ENCODE assay signal across 8 cellular contexts in genomic region chr7:13991791-13992620, GRCh38. TPM values are rescaled to one million over a fixed set of nuclear protein-coding genes. Genes with fewer than 3 reads are reported as not detected.
DNase-seq lines count a peak whose midpoint lies in the region; ATAC-seq and TF ChIP-seq lines count a peak whose summit lies in the region.

No MANE protein-coding gene starts in this region.

- H3K4me3 Mint-ChIP-seq in type B pancreatic cell = no peak overlapping the region

- peak overlapping the region; percentile 46 for H2AK5ac ChIP-seq in IMR-90 (ENCODE audit: low read depth, low read length)

- no peaks in the 10 kb centered on the region for H3K9me1 ChIP-seq in IMR-90 (ENCODE audit: insufficient read depth, low read length)

- no peaks in the 10 kb centered on the region for H3K79me1 ChIP-seq in IMR-90 (ENCODE audit: low read depth in 1 of 2, low read length in 2 of 2)

- no peaks in the 10 kb centered on the region for H3K9me3 Mint-ChIP-seq in type B pancreatic cell

- H3K4me3 ChIP-seq in AG04449 (ENCODE audit: low read depth, low read length) = peak overlapping the region; percentile 82
- peak overlapping the region; percentile 40 for H3K4me3 ChIP-seq in IMR-90 (ENCODE audit: insufficient read depth, low read depth, low read length)
- no peak overlapping the region for H3K4me3 ChIP-seq in ectodermal cell (ENCODE audit: insufficient read depth, low read depth, low read length)
- H3K4me3 ChIP-seq in mesodermal cell (ENCODE audit: extremely low read depth, insufficient read depth, low read length, poor library complexity, severe bottlenecking) = peak overlapping the region; percentile 31

- no peaks in the 10 kb centered on the region for H4K20me1 ChIP-seq in IMR-90 (ENCODE audit: insufficient read depth, low read length)

- BruUV-seq in IMR-90 (replicated peaks; lab: Mats Ljungman, UMichigan) = TSS peak; percentile 90

- H4K8ac ChIP-seq in IMR-90 (ENCODE audit: low read depth in 2 of 2, low read length in 2 of 2) = peak overlapping the region; percentile 80 to 93

- intact Hi-C loops in IMR-90 (cut with micrococcal nuclease) = loop anchor here (2.0 kb wide), 3 partner anchors 141 to 709 kb away; no protein-coding TSS in a partner anchor

- peak overlapping the region; percentile 74 for H2BK5ac ChIP-seq in IMR-90 (ENCODE audit: low read depth, low read length, poor library complexity, severe bottlenecking)

- no CpG with 5 or more reads among the region's 12 CpGs for WGBS in IMR-90 (ENCODE audit: extremely low coverage in 2 of 2, insufficient read length in 1 of 2), 2 experiments
- 81 to 84% methylated on average over 11 to 12 of the region's 12 CpGs for WGBS in ectodermal cell, 2 experiments
- WGBS in mesodermal cell (ENCODE audit: insufficient coverage in 2 of 2), 2 experiments = 79 to 82% methylated on average over 5 to 10 of the region's 12 CpGs

- H3K9me3 ChIP-seq in IMR-90 (ENCODE audit: control insufficient read depth, insufficient read depth, low read length) (no peaks in the 10 kb centered on the region), ectodermal cell (ENCODE audit: control insufficient read depth, low read length) (no peaks in the 10 kb centered on the region), mesodermal cell (ENCODE audit: control insufficient read depth, low read length) (no peaks in the 10 kb centered on the region)

- ATAC-seq in IMR-90 (ENCODE audit: low read depth) = no peak
- no peak for ATAC-seq in esophagus mucosa

- H2BK20ac ChIP-seq in IMR-90 (ENCODE audit: low read depth, low read length) = peak overlapping the region; percentile 7; the same call in 1 of the 2 replicates

- H3K36me3 Mint-ChIP-seq in type B pancreatic cell = no peaks in the 10 kb centered on the region

- peak overlapping the region; percentile 94 for H3K4me2 ChIP-seq in IMR-90 (ENCODE audit: low read depth, low read length)

- peak overlapping the region; percentile 79 for H3K9ac ChIP-seq in IMR-90 (ENCODE audit: low read depth, low read length)

- H2BK15ac ChIP-seq in IMR-90 (ENCODE audit: low read depth, low read length) = peak overlapping the region; percentile 79; the same call in 2 of the 3 replicates

- H3K36me3 ChIP-seq in IMR-90 (ENCODE audit: control insufficient read depth, insufficient read depth, low read length) (no peaks in the 10 kb centered on the region), ectodermal cell (ENCODE audit: control insufficient read depth, insufficient read depth, low read length) (no peaks in the 10 kb centered on the region), mesodermal cell (ENCODE audit: control insufficient read depth, insufficient read depth, low read length) (no peaks in the 10 kb centered on the region)

- POLR2A ChIA-PET in AG04449 (lab: Yijun Ruan, JAX) (interaction anchor here (1.2 kb wide), 1 partner anchor 11 kb away, joined by 3 read pairs; no protein-coding TSS in a partner anchor), IMR-90 (lab: Charles Lee; ENCODE audit: unreplicated experiment) (interaction anchor here (0.6 to 1.0 kb wide), 2 partner anchors 143 to 452 kb away, joined by 3 to 7 read pairs; no protein-coding TSS in a partner anchor)

- TF ChIP-seq RAD21 in IMR-90 (IDR thresholded peaks at IDR 0.05; ENCODE audit: low read length) = no peak

- peak overlapping the region; percentile 52 for H3K4ac ChIP-seq in IMR-90 (ENCODE audit: low read depth, low read length)

- H3K27me3 ChIP-seq in IMR-90 (ENCODE audit: control insufficient read depth, insufficient read depth, low read length) = no peaks in the 10 kb centered on the region
- H3K27me3 ChIP-seq in ectodermal cell (ENCODE audit: control insufficient read depth, insufficient read depth, low read length, poor library complexity, severe bottlenecking) = no peaks in the 10 kb centered on the region

- TF ChIP-seq CTCF in AG04449 (IDR thresholded peaks at IDR 0.05; ENCODE audit: insufficient read depth, low read length, missing control alignments) (no peak), IMR-90 (conservative IDR thresholded peaks at IDR 0.05; ENCODE audit: low read depth, low read length) (no peak), type B pancreatic cell (conservative IDR thresholded peaks at IDR 0.05) (no peak)

- no peak overlapping the region for H2AK9ac ChIP-seq in IMR-90 (replicated peaks; ENCODE audit: low read depth, low read length, poor library complexity)

- in situ Hi-C loops in IMR-90 (cut with MboI; ENCODE audit: low sequenced_read_pairs) = loop anchor here (25.0 kb wide), 1 partner anchor 1330 kb away; no protein-coding TSS in a partner anchor

- dilution Hi-C loops in IMR-90 (cut with HindIII; ENCODE audit: low sequenced_read_pairs, unreplicated experiment) = no loop called here

- DNase-seq in AG04449 (ENCODE audit: low read depth, low spot score) (no peak), IMR-90 (no peak), NCI-H2171 (lab: John Stamatoyannopoulos, UW) (no peak), type B pancreatic cell (ENCODE audit: extremely low spot score, unreplicated experiment) (no peak), NCI-H187 treated with DMSO at 0.1 percent for 48 hours (lab: John Stamatoyannopoulos, UW) (no peak)

- CTCF ChIA-PET in AG04449 (lab: Yijun Ruan, JAX) (interaction anchor here (1.1 to 5.0 kb wide), 3 partner anchors 12 to 249 kb away, joined by 3 to 32 read pairs (median 5); no protein-coding TSS in a partner anchor), IMR-90 (lab: Yijun Ruan, JAX) (interaction anchor here (0.6 to 1.0 kb wide), 2 partner anchors 21 to 32 kb away, joined by 3 to 5 read pairs; no protein-coding TSS in a partner anchor)

- peak overlapping the region; percentile 61 for H2BK120ac ChIP-seq in IMR-90 (ENCODE audit: low read depth, low read length)

- H3K27me3 Mint-ChIP-seq in type B pancreatic cell = no peaks in the 10 kb centered on the region

- H3K18ac ChIP-seq in IMR-90 (ENCODE audit: low read depth, low read length) = peak overlapping the region; percentile 26

- no peaks in the 10 kb centered on the region for H3K4me1 Mint-ChIP-seq in type B pancreatic cell (ENCODE audit: unreplicated experiment)

- peak overlapping the region; percentile 19; the same call in 1 of the 2 replicates for H3K14ac ChIP-seq in IMR-90 (replicated peaks; ENCODE audit: low read depth, low read length)

- H4K5ac ChIP-seq in IMR-90 (ENCODE audit: low read depth, low read length) = peak overlapping the region; percentile 45

- H3K56ac ChIP-seq in IMR-90 (ENCODE audit: extremely low read depth, insufficient read depth, low read length) = peak overlapping the region; percentile 92

- H3K27ac ChIP-seq in IMR-90 (ENCODE audit: insufficient read depth, low read length) (peak overlapping the region; percentile 83), ectodermal cell (ENCODE audit: insufficient read depth, low read depth, low read length, poor library complexity, severe bottlenecking) (peak overlapping the region; percentile 93), mesodermal cell (ENCODE audit: low read depth, low read length, severe bottlenecking) (peak overlapping the region; percentile 98)

- H4K91ac ChIP-seq in IMR-90 (ENCODE audit: insufficient read depth, low read depth, low read length) = peak overlapping the region; percentile 22

- peak overlapping the region; percentile 41 for H2AFZ ChIP-seq in IMR-90 (replicated peaks; ENCODE audit: low read length, poor library complexity)

- H3K23ac ChIP-seq in IMR-90 (ENCODE audit: low read depth, low read length) = peak overlapping the region; percentile 75; the same call in 1 of the 2 replicates

- H3K4me1 ChIP-seq in IMR-90 (ENCODE audit: control insufficient read depth, insufficient read depth, low read length) (no peaks in the 10 kb centered on the region), ectodermal cell (ENCODE audit: control insufficient read depth, insufficient read depth, low read length) (peaks cover 12% of the 10 kb centered on the region), mesodermal cell (ENCODE audit: control insufficient read depth, insufficient read depth, low read length, poor library complexity, severe bottlenecking) (peaks cover 10% of the 10 kb centered on the region)

- TF ChIP-seq POLR2A in IMR-90 (IDR thresholded peaks at IDR 0.05; ENCODE audit: low read depth, low read length) = no peak

- no peak overlapping the region for H3K27ac Mint-ChIP-seq in type B pancreatic cell

TF ChIP-seq in IMR-90, 13 proteins besides CTCF, POLR2A, EP300 and RAD21:
- TF ChIP-seq NFE2L2 (IDR thresholded peaks at IDR 0.05; ENCODE audit: low read depth, low read length) (no peak), SMC3 (IDR thresholded peaks at IDR 0.05; ENCODE audit: low read depth, low read length) (no peak), RCOR1 (IDR thresholded peaks at IDR 0.05; ENCODE audit: insufficient replicate concordance, low read length) (no peak), FOS (IDR thresholded peaks at IDR 0.05; ENCODE audit: low read depth, low read length) (no peak), MXI1 (IDR thresholded peaks at IDR 0.05; ENCODE audit: borderline replicate concordance, low read depth, low read length) (no peak), CHD1 (IDR thresholded peaks at IDR 0.05; ENCODE audit: low read depth, low read length) (no peak), CEBPB (IDR thresholded peaks at IDR 0.05; ENCODE audit: low read depth, low read length) (no peak), MAZ (IDR thresholded peaks at IDR 0.05; ENCODE audit: borderline replicate concordance, low read depth, low read length) (no peak), RFX5 (IDR thresholded peaks at IDR 0.05; ENCODE audit: low read depth, low read length) (no peak)
- TF ChIP-seq, protein P1, sequence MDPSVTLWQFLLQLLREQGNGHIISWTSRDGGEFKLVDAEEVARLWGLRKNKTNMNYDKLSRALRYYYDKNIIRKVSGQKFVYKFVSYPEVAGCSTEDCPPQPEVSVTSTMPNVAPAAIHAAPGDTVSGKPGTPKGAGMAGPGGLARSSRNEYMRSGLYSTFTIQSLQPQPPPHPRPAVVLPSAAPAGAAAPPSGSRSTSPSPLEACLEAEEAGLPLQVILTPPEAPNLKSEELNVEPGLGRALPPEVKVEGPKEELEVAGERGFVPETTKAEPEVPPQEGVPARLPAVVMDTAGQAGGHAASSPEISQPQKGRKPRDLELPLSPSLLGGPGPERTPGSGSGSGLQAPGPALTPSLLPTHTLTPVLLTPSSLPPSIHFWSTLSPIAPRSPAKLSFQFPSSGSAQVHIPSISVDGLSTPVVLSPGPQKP (IDR thresholded peaks at IDR 0.05; ENCODE audit: borderline replicate concordance, low read depth, low read length) = no peak

RNA-seq across cellular contexts. Expression of gene ETV1, which starts 2.5 kb away (rescaled TPM):
- total RNA-seq in IMR-90 (2012; rRNA removed) (17.2 and 21.1 TPM in 2 replicates), esophagus mucosa (3.3 TPM), type B pancreatic cell (ENCODE audit: low replicate concordance) (15.4 and 35.6 TPM in 2 replicates)
- polyA plus RNA-seq in IMR-90 (2012; rRNA removed) = 8.6 and 11.9 TPM in 2 replicates
- polyA plus RNA-seq in IMR-90 (2012; cell fraction: cytosol; rRNA removed) = 3.8 and 7.2 TPM in 2 replicates
- polyA plus RNA-seq in IMR-90 (2012; cell fraction: nucleus; rRNA removed; ENCODE audit: low replicate concordance) = 7.0 and 10.1 TPM in 2 replicates
- polyA plus RNA-seq in ectodermal cell (2013, experiment 1 of 4) = 24.3 TPM
- polyA plus RNA-seq in ectodermal cell (2013, experiment 2 of 4) = 27.8 TPM
- polyA plus RNA-seq in ectodermal cell (2013, experiment 3 of 4) = 17.9 TPM
- polyA plus RNA-seq in ectodermal cell (2013, experiment 4 of 4) = 23.8 TPM
- 42.4 TPM for polyA plus RNA-seq in mesodermal cell (2013, experiment 1 of 2)
- 38.9 TPM for polyA plus RNA-seq in mesodermal cell (2013, experiment 2 of 2)
